In the genomic region with DNA sequence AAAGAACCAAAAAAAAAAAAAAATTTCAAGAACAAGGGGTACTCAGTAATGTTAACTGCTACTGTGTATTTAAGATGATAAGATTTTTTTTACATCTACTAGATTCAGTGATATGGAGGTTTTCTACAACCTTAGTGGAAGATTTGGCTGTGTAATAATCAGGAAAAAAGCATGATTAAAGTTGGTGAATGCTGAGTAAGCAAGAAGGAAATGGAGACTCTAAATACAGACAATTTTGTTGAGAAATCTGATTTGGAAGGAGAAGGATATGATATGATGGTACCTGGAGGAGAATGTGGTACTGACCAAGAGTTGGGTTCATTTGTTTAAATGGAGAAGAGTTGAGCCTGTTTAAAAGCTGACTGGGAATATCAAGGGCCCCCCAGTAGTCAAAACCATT, we compare ENCODE assay signal across 28 cellular contexts.
"Had no signal": no experiment of that assay in that cellular context is flagged by ENCODE, and none has a peak within 500 bp of the region (broad histone marks: within the 10 kb centered on the region; RNA-seq: fewer than 3 reads in every experiment).

No MANE protein-coding gene starts in this region.

- H3K4me3 ChIP-seq: colonic mucosa, esophagus squamous epithelium, gastrocnemius medialis, heart right ventricle, left lung, lower lobe of right lung, mucosa of descending colon had no signal

- ATAC-seq: effector memory CD8-positive, alpha-beta T cell; esophagus mucosa; gastrocnemius medialis; heart right ventricle; left cardiac atrium; left lung; left ventricle myocardium superior; lower lobe of right lung; mucosa of descending colon had no signal

- FAIRE-seq: endometrium, islet of Langerhans, keratinocyte had no signal

- DNase-seq: colonic mucosa; cortex of kidney; effector CD8-positive, alpha-beta T cell; effector memory CD8-positive, alpha-beta T cell; endodermal cell; erythroblast; esophagus squamous epithelium; foreskin fibroblast; foreskin melanocyte; gastrocnemius medialis; glutamatergic neuron; head of caudate nucleus; heart right ventricle; hippocampal formation; left cardiac atrium; left lung; left ventricle myocardium superior; lower lobe of right lung; mesenchymal stem cell; mucosa of descending colon; naive B cell had no signal

- H3K27ac Mint-ChIP-seq: dendritic cell treated with granulocyte-macrophage colony-stimulating factor and Interleukin-4, amounts not matched to agents 40 ng/mL and 50 ng/mL, for 4 days; effector memory CD8-positive, alpha-beta T cell; endodermal cell; mesothelial cell of epicardium had no signal

- H3K9me3 Mint-ChIP-seq: effector memory CD8-positive, alpha-beta T cell had no signal

- H3K4me1 ChIP-seq: colonic mucosa, esophagus squamous epithelium, gastrocnemius medialis, heart right ventricle, left lung, lower lobe of right lung had no signal

- H3K27me3 ChIP-seq: colonic mucosa, esophagus squamous epithelium, gastrocnemius medialis, heart right ventricle, left lung had no signal

- H3K27ac ChIP-seq: colonic mucosa, epithelial cell of prostate, esophagus squamous epithelium, gastrocnemius medialis, heart right ventricle, left lung, lower lobe of right lung had no signal

- H3K4me1 Mint-ChIP-seq: endodermal cell, naive B cell had no signal

- H3K36me3 ChIP-seq: colonic mucosa, lower lobe of right lung had no signal

- H3K9me3 ChIP-seq: colonic mucosa, gastrocnemius medialis, lower lobe of right lung had no signal

- H3K27me3 Mint-ChIP-seq: dendritic cell treated with granulocyte-macrophage colony-stimulating factor and Interleukin-4, amounts not matched to agents 40 ng/mL and 50 ng/mL, for 4 days; effector memory CD8-positive, alpha-beta T cell; naive B cell had no signal

- H3K4me3 Mint-ChIP-seq: dendritic cell treated with granulocyte-macrophage colony-stimulating factor and Interleukin-4, amounts not matched to agents 40 ng/mL and 50 ng/mL, for 4 days; effector memory CD8-positive, alpha-beta T cell; endodermal cell; mesothelial cell of epicardium; naive B cell had no signal
